1 cellular context compared by ENCODE assay signal in the genomic region with DNA sequence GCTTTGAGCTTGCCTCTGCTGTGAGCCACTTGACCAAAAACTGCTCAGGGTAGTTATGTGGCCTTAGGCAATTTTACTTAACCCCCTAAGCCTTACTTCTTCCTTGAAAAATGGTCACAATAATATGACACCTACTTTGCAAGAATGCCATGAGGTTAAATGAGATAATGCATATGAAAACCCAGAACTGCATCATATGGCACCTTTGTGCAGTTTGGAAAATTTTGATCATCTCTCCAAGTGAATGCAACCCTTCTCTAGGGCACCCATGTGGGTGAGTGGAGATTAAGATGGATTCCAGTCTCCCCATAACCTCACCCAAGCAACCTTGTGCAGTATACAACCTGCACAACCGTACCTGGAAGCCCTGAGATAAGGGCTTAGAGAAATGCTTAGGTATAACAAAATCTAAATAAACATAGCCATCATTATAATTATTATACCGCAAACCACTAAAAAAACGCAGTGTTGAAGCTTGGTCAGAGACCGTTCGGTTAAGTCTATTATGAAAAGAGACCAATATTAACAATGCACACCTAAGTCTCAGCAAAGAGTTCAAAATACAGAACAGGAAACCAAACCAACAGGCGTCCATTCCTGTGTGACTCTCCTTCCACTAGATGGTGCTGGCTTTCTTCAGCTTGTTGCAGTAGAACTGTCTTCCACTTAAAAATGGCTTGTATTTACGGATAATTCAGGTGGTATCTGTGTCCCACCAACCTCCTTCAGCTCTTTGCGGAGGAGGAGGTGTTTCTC.
A peak's percentile ranks its signal among the peaks of the same experiment; 100 is the strongest.
TF ChIP-seq lines count a peak whose summit lies in the region.

No MANE protein-coding gene starts in this region.

TF ChIP-seq in HepG2, 621 proteins besides CTCF, POLR2A, EP300 and RAD21:
- TF ChIP-seq STAG1 (CRISPR knock-in tag; IDR thresholded peaks at IDR 0.05) (peak; percentile 76), SMC3 (IDR thresholded peaks at IDR 0.05; ENCODE audit: low read length) (peak; percentile 49), BCL3 (CRISPR knock-in tag; IDR thresholded peaks at IDR 0.05) (no peak)
